1 cellular context compared by ENCODE assay signal in the genomic region with DNA sequence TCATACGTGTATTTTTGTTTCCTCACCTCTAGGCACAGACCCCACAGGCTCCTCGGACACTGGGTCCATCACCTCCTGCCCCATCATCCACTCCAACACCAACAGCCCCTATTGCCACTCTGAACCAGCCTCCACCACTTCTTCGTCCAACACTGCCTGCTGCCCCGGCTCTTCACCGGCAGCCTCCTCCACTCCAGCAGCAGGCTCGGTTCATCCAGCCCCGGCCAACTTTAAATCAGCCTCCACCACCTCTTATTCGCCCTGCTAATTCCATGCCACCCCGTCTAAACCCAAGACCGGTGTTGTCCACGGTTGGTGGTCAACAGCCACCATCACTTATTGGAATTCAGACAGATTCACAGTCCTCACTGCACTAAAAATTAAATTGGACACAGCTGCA.
TF ChIP-seq lines count a peak whose summit lies in the region.

No MANE protein-coding gene starts in this region.

TF ChIP-seq in IMR-90, 13 proteins besides CTCF, POLR2A, EP300 and RAD21 (continued from another document):
- TF ChIP-seq CHD1 (IDR thresholded peaks at IDR 0.05; ENCODE audit: low read depth, low read length) (no peak), MAZ (IDR thresholded peaks at IDR 0.05; ENCODE audit: borderline replicate concordance, low read depth, low read length) (no peak), MXI1 (IDR thresholded peaks at IDR 0.05; ENCODE audit: borderline replicate concordance, low read depth, low read length) (no peak), FOS (IDR thresholded peaks at IDR 0.05; ENCODE audit: low read depth, low read length) (no peak), MAFK (IDR thresholded peaks at IDR 0.05; ENCODE audit: low read depth, low read length) (no peak), CEBPB (IDR thresholded peaks at IDR 0.05; ENCODE audit: low read depth, low read length) (no peak), BHLHE40 (IDR thresholded peaks at IDR 0.05; ENCODE audit: low read depth, low read length) (no peak), RFX5 (IDR thresholded peaks at IDR 0.05; ENCODE audit: low read depth, low read length) (no peak), RCOR1 (IDR thresholded peaks at IDR 0.05; ENCODE audit: insufficient replicate concordance, low read length) (no peak), NFE2L2 (IDR thresholded peaks at IDR 0.05; ENCODE audit: low read depth, low read length) (no peak)
- TF ChIP-seq, protein P1, sequence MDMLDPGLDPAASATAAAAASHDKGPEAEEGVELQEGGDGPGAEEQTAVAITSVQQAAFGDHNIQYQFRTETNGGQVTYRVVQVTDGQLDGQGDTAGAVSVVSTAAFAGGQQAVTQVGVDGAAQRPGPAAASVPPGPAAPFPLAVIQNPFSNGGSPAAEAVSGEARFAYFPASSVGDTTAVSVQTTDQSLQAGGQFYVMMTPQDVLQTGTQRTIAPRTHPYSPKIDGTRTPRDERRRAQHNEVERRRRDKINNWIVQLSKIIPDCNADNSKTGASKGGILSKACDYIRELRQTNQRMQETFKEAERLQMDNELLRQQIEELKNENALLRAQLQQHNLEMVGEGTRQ (IDR thresholded peaks at IDR 0.05; ENCODE audit: low read depth, low read length) = no peak
- TF ChIP-seq, protein P2, sequence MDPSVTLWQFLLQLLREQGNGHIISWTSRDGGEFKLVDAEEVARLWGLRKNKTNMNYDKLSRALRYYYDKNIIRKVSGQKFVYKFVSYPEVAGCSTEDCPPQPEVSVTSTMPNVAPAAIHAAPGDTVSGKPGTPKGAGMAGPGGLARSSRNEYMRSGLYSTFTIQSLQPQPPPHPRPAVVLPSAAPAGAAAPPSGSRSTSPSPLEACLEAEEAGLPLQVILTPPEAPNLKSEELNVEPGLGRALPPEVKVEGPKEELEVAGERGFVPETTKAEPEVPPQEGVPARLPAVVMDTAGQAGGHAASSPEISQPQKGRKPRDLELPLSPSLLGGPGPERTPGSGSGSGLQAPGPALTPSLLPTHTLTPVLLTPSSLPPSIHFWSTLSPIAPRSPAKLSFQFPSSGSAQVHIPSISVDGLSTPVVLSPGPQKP (IDR thresholded peaks at IDR 0.05; ENCODE audit: borderline replicate concordance, low read depth, low read length) = no peak
